ENCODE assay signal across 8 cellular contexts in genomic region chr4:168710353-168710946, GRCh38.
DNase-seq lines count a peak whose midpoint lies in the region; ATAC-seq, FAIRE-seq and TF ChIP-seq lines count a peak whose summit lies in the region.

No MANE protein-coding gene starts in this region.

- TF ChIP-seq RAD21 in Ishikawa (IDR thresholded peaks at IDR 0.05; ENCODE audit: low read depth): peak; percentile 54

- no peak overlapping the region for H3K4me2 ChIP-seq in astrocyte (ENCODE audit: low read length)

- H3K27me3 ChIP-seq in astrocyte (ENCODE audit: insufficient read depth, low read length): no peaks in the 10 kb centered on the region
- H3K27me3 ChIP-seq in thoracic aorta (replicated peaks; ENCODE audit: insufficient read depth): no peaks in the 10 kb centered on the region

- peaks cover 7% of the 10 kb centered on the region for H3K79me2 ChIP-seq in astrocyte (ENCODE audit: insufficient read depth, low read length)

- H3K36me3 Mint-ChIP-seq in astrocyte (ENCODE audit: low read depth, unreplicated experiment) (peaks cover 46% of the 10 kb centered on the region), immature natural killer cell (no peaks in the 10 kb centered on the region)

- H3K27ac Mint-ChIP-seq in astrocyte (ENCODE audit: unreplicated experiment): peak overlapping the region; percentile 41
- H3K27ac Mint-ChIP-seq in immature natural killer cell: peak overlapping the region in 5 of 6 donors; percentile 5 to 91 (median 84)

- H3K9me3 Mint-ChIP-seq in astrocyte (ENCODE audit: unreplicated experiment) (no peaks in the 10 kb centered on the region), immature natural killer cell (no peaks in the 10 kb centered on the region)

- no peak overlapping the region for H3K9ac ChIP-seq in astrocyte (ENCODE audit: low read length)

- H4K20me1 ChIP-seq in astrocyte (ENCODE audit: insufficient read depth, low read length): no peaks in the 10 kb centered on the region

- H3K9me3 ChIP-seq in astrocyte (ENCODE audit: insufficient read depth, low read depth, low read length) (no peaks in the 10 kb centered on the region), thoracic aorta (no peaks in the 10 kb centered on the region)

- H3K4me1 Mint-ChIP-seq in astrocyte (ENCODE audit: low read depth, unreplicated experiment) (peaks cover 48% of the 10 kb centered on the region), immature natural killer cell (peaks cover 23 to 25% of the 10 kb centered on the region in 2 donors)

- H3K4me1 ChIP-seq in astrocyte (ENCODE audit: insufficient read depth, low read length) (peaks cover 30% of the 10 kb centered on the region), thoracic aorta (ENCODE audit: control insufficient read depth in 1 of 2, low read depth in 2 of 2) (peaks cover 3 to 33% of the 10 kb centered on the region in 2 donors)

- H3K4me3 ChIP-seq in astrocyte (ENCODE audit: insufficient read depth, low read depth, low read length): no peak overlapping the region
- no peak overlapping the region for H3K4me3 ChIP-seq in thoracic aorta

- ATAC-seq in thoracic aorta (ENCODE audit: insufficient number of reproducible peaks, low FRiP score, low read depth): peak; percentile 32

- H3K36me3 ChIP-seq in astrocyte (ENCODE audit: insufficient read depth, low read length): peaks cover 6% of the 10 kb centered on the region
- H3K36me3 ChIP-seq in thoracic aorta: no peaks in the 10 kb centered on the region

- H3K4me3 Mint-ChIP-seq in astrocyte (ENCODE audit: unreplicated experiment) (no peak overlapping the region), immature natural killer cell (peak overlapping the region in 3 of 5 donors; percentile 14 to 75 (median 53))

- TF ChIP-seq CTCF in C4-2B (conservative IDR thresholded peaks at IDR 0.05): peak; percentile 74
- TF ChIP-seq CTCF in astrocyte (IDR thresholded peaks at IDR 0.05; ENCODE audit: insufficient read depth, low read depth, low read length): peak; percentile 50
- TF ChIP-seq CTCF in thoracic aorta (IDR thresholded peaks at IDR 0.05): peak; percentile 66

- no peak for TF ChIP-seq EP300 in Ishikawa (IDR thresholded peaks at IDR 0.05; ENCODE audit: borderline replicate concordance)

- peak; percentile 64 for DNase-seq in astrocyte (ENCODE audit: low read depth)
- peak; percentile 12 to 16 (median 15) for DNase-seq in immature natural killer cell
- no peak for DNase-seq in thoracic aorta (ENCODE audit: low spot score)
- DNase-seq in stimulated activated naive CD4-positive, alpha-beta T cell (lab: John Stamatoyannopoulos, UW): no peak
- no peak for DNase-seq in NCI-H2171 treated with DMSO at 0.1 percent for 48 hours (lab: John Stamatoyannopoulos, UW)
- DNase-seq in activated CD4-positive, alpha-beta T cell treated with anti-CD3 and anti-CD28 coated beads, Interleukin-2, amount 50 U/mL, for 48 hours: no peak

- H3K27me3 Mint-ChIP-seq in astrocyte (ENCODE audit: low read depth, unreplicated experiment) (no peaks in the 10 kb centered on the region), immature natural killer cell (ENCODE audit: low read depth in 3 of 3) (peaks cover 0 to 6% (median 0%) of the 10 kb centered on the region in 3 donors)

- no peak overlapping the region for H2AFZ ChIP-seq in astrocyte (ENCODE audit: low read depth, low read length)

- H3K27ac ChIP-seq in C4-2B (no peak overlapping the region), astrocyte (ENCODE audit: low read depth, low read length) (no peak overlapping the region), thoracic aorta (peak overlapping the region; percentile 85 to 90)

- FAIRE-seq in astrocyte (lab: Jason Lieb, UNC): peak; percentile 86

TF ChIP-seq in Ishikawa, 13 proteins besides CTCF, POLR2A, EP300 and RAD21:
- TF ChIP-seq REST (IDR thresholded peaks at IDR 0.05; ENCODE audit: low read depth) (no peak), TCF12 (IDR thresholded peaks at IDR 0.05; ENCODE audit: low read depth) (no peak), YY1 (IDR thresholded peaks at IDR 0.05; ENCODE audit: low read depth) (no peak), CREB1 (IDR thresholded peaks at IDR 0.05; ENCODE audit: low read depth) (no peak), FOXM1 (IDR thresholded peaks at IDR 0.05; ENCODE audit: borderline replicate concordance, low read depth) (no peak), USF1 (IDR thresholded peaks at IDR 0.05) (no peak), NFIC (IDR thresholded peaks at IDR 0.05) (no peak)

Comparison
In these comparisons a context has a peak if more than half of its experiments do, and no peak if none do; other contexts are left out.
1. H3K27ac ChIP-seq: peak in thoracic aorta (2 of 2); none in C4-2B (single experiment) and astrocyte (single experiment).
2. DNase-seq: peak in astrocyte (single experiment) and immature natural killer cell (3 of 3); none in thoracic aorta (single experiment), stimulated activated naive CD4-positive, alpha-beta T cell (0 of 6), NCI-H2171 treated with DMSO at 0.1 percent for 48 hours (single experiment) and activated CD4-positive, alpha-beta T cell treated with anti-CD3 and anti-CD28 coated beads, Interleukin-2, amount 50 U/mL, for 48 hours (0 of 2).
3. Peak in every context shown above with its lines, with median percentiles within 50 percentile points of each other: CTCF ChIP-seq.